In genomic region chr3:50506169-50506568, GRCh38 we compare ENCODE assay signal across 14 cellular contexts. TPM values are rescaled to one million over a fixed set of nuclear protein-coding genes. Genes with fewer than 3 reads are reported as not detected.
A peak's percentile ranks its signal among the peaks of the same experiment; 100 is the strongest.
DNase-seq lines count a peak whose midpoint lies in the region; ATAC-seq and TF ChIP-seq lines count a peak whose summit lies in the region.
"Had no signal": no experiment of that assay in that cellular context is flagged by ENCODE, and none has a peak within 500 bp of the region (broad histone marks: within the 10 kb centered on the region; RNA-seq: fewer than 3 reads in every experiment).

No MANE protein-coding gene starts in this region.

- H3K4me3 Mint-ChIP-seq in natural killer cell, result peak overlapping the region; percentile 45
- H3K4me3 Mint-ChIP-seq in natural killer cell treated with Interleukin-12 subunit alpha and Interleukin-12 subunit beta and Interleukin-15 and Interleukin-18, amount 100 ng/mL, for 72 hours, result no peak overlapping the region
- H3K4me3 Mint-ChIP-seq: B cell had no signal

- H2BK5ac ChIP-seq in neuronal stem cell (ENCODE audit: low read length), result no peak overlapping the region

- no peak overlapping the region for H3K23ac ChIP-seq in neuronal stem cell (ENCODE audit: low read depth, low read length, poor library complexity)

- H2BK12ac ChIP-seq in neuronal stem cell (ENCODE audit: low read length), result no peak overlapping the region

- TF ChIP-seq CTCF in natural killer cell (IDR thresholded peaks at IDR 0.05), result no peak

- H3K4ac ChIP-seq in neuronal stem cell (ENCODE audit: low read length), result no peak overlapping the region

- no peak overlapping the region for H2BK120ac ChIP-seq in neuronal stem cell (ENCODE audit: low read depth, low read length)

- no peak overlapping the region for H3K27ac Mint-ChIP-seq in natural killer cell
- H3K27ac Mint-ChIP-seq in natural killer cell treated with Interleukin-12 subunit alpha and Interleukin-12 subunit beta and Interleukin-15 and Interleukin-18, amount 100 ng/mL, for 72 hours, result no peak overlapping the region
- no peak overlapping the region for H3K27ac Mint-ChIP-seq in activated naive CD4-positive, alpha-beta T cell treated with anti-CD3 and anti-CD28 coated beads, Interleukin-2, amount 50 U/mL, for 72 hours
- H3K27ac Mint-ChIP-seq: B cell; CD8-positive, alpha-beta memory T cell had no signal

- H3K36me3 Mint-ChIP-seq in natural killer cell, result no peaks in the 10 kb centered on the region
- no peaks in the 10 kb centered on the region for H3K36me3 Mint-ChIP-seq in natural killer cell treated with Interleukin-12 subunit alpha and Interleukin-12 subunit beta and Interleukin-15 and Interleukin-18, amount 100 ng/mL, for 72 hours
- H3K36me3 Mint-ChIP-seq in activated naive CD4-positive, alpha-beta T cell treated with anti-CD3 and anti-CD28 coated beads, Interleukin-2, amount 50 U/mL, for 72 hours, result no peaks in the 10 kb centered on the region
- H3K36me3 Mint-ChIP-seq: CD8-positive, alpha-beta memory T cell had no signal

- H3K9me3 Mint-ChIP-seq in natural killer cell, result no peaks in the 10 kb centered on the region
- H3K9me3 Mint-ChIP-seq in natural killer cell treated with Interleukin-12 subunit alpha and Interleukin-12 subunit beta and Interleukin-15 and Interleukin-18, amount 100 ng/mL, for 72 hours, result no peaks in the 10 kb centered on the region
- H3K9me3 Mint-ChIP-seq in activated naive CD4-positive, alpha-beta T cell treated with anti-CD3 and anti-CD28 coated beads, Interleukin-2, amount 50 U/mL, for 72 hours, result no peaks in the 10 kb centered on the region
- H3K9me3 Mint-ChIP-seq: CD8-positive, alpha-beta memory T cell had no signal

- no peaks in the 10 kb centered on the region for H3K9me3 ChIP-seq in neuronal stem cell (replicated peaks in 1 of 2; ENCODE audit: control insufficient read depth in 2 of 2, insufficient read depth in 1 of 2, low read depth in 1 of 2, low read length in 2 of 2)
- H3K9me3 ChIP-seq: BLaER1 treated with 17β-estradiol and CSF1 and Interleukin-3, amounts not matched to agents 10 nM and 100 nM; HAP-1 had no signal

- WGBS in neuronal stem cell (ENCODE audit: extremely low coverage in 2 of 2, insufficient read length in 2 of 2, insufficient replicate concordance in 1 of 2), 2 donors, result no CpG with 5 or more reads among the region's 4 CpGs

- no peak overlapping the region for H2AFZ ChIP-seq in neuronal stem cell (ENCODE audit: low read length)

- H3K79me1 ChIP-seq in neuronal stem cell (ENCODE audit: low read depth, low read length), result no peaks in the 10 kb centered on the region

- H3K27me3 ChIP-seq in neuronal stem cell (ENCODE audit: control insufficient read depth in 3 of 3, insufficient read depth in 3 of 3, low read depth in 1 of 3, low read length in 3 of 3), result peaks cover 0 to 79% (median 5%) of the 10 kb centered on the region in 3 experiments

- H2AK5ac ChIP-seq in neuronal stem cell (ENCODE audit: low read depth, low read length), result peak overlapping the region; percentile 47

- ATAC-seq in natural killer cell (no peak), Right ventricle myocardium inferior (no peak)
- no peak for ATAC-seq in natural killer cell treated with Interleukin-12 subunit alpha and Interleukin-12 subunit beta and Interleukin-15 and Interleukin-18, amount 100 ng/mL, for 72 hours
- no peak for ATAC-seq in activated naive CD4-positive, alpha-beta T cell treated with anti-CD3 and anti-CD28 coated beads, Interleukin-2, amount 50 U/mL, for 72 hours
- ATAC-seq: K562 had no signal

- intact Hi-C loops in natural killer cell (cut with micrococcal nuclease) (no loop called here), Right ventricle myocardium inferior (cut with DNase I) (no loop called here)

- no peak overlapping the region for H3K4me2 ChIP-seq in neuronal stem cell (ENCODE audit: insufficient read depth, low read length, poor library complexity, severe bottlenecking)
- H3K4me2 ChIP-seq: BLaER1 treated with 17β-estradiol and CSF1 and Interleukin-3, amounts not matched to agents 10 nM and 100 nM had no signal

- H3K4me1 Mint-ChIP-seq in natural killer cell, result peaks cover 14 to 20% of the 10 kb centered on the region in 2 donors
- peaks cover 5 to 11% of the 10 kb centered on the region in 2 donors for H3K4me1 Mint-ChIP-seq in natural killer cell treated with Interleukin-12 subunit alpha and Interleukin-12 subunit beta and Interleukin-15 and Interleukin-18, amount 100 ng/mL, for 72 hours (ENCODE audit: low read depth in 2 of 2)

- H3K4me3 ChIP-seq in neuronal stem cell (ENCODE audit: low read length in 2 of 2), result no peak overlapping the region
- H3K4me3 ChIP-seq: BLaER1 treated with 17β-estradiol and CSF1 and Interleukin-3, amounts not matched to agents 10 nM and 100 nM; HAP-1; K562 had no signal

- no peak overlapping the region for H3K9ac ChIP-seq in neuronal stem cell (ENCODE audit: low read depth, low read length, poor library complexity)
- H3K9ac ChIP-seq: BLaER1 treated with 17β-estradiol and CSF1 and Interleukin-3, amounts not matched to agents 10 nM and 100 nM had no signal

- H3K27me3 Mint-ChIP-seq in natural killer cell (ENCODE audit: low read depth in 2 of 2), result peaks cover 0 to 2% of the 10 kb centered on the region in 2 donors
- peaks cover 0 to 4% of the 10 kb centered on the region in 2 donors for H3K27me3 Mint-ChIP-seq in natural killer cell treated with Interleukin-12 subunit alpha and Interleukin-12 subunit beta and Interleukin-15 and Interleukin-18, amount 100 ng/mL, for 72 hours

- H4K91ac ChIP-seq in neuronal stem cell (ENCODE audit: low read depth, low read length, poor library complexity), result no peak overlapping the region

- no peak for TF ChIP-seq EP300 in Ishikawa (IDR thresholded peaks at IDR 0.05; ENCODE audit: borderline replicate concordance)

- H3K36me3 ChIP-seq in neuronal stem cell (replicated peaks in 1 of 2; ENCODE audit: control insufficient read depth in 2 of 2, insufficient read depth in 2 of 2, low read length in 2 of 2), result no peaks in the 10 kb centered on the region
- H3K36me3 ChIP-seq: BLaER1 treated with 17β-estradiol and CSF1 and Interleukin-3, amounts not matched to agents 10 nM and 100 nM; HAP-1 had no signal

- no peak overlapping the region for H3K18ac ChIP-seq in neuronal stem cell (ENCODE audit: low read length)

- no peak overlapping the region for H3K27ac ChIP-seq in neuronal stem cell (replicated peaks; ENCODE audit: low read length)
- H3K27ac ChIP-seq: BLaER1 treated with 17β-estradiol and CSF1 and Interleukin-3, amounts not matched to agents 10 nM and 100 nM; HL-60 had no signal

- DNase-seq in natural killer cell (no peak), neuronal stem cell (ENCODE audit: low spot score) (no peak), Right ventricle myocardium inferior (ENCODE audit: missing footprints) (no peak)
- DNase-seq in natural killer cell treated with Interleukin-12 subunit alpha and Interleukin-12 subunit beta and Interleukin-15 and Interleukin-18, amount 100 ng/mL, for 72 hours (ENCODE audit: low spot score), result no peak
- no peak for DNase-seq in activated naive CD4-positive, alpha-beta T cell treated with anti-CD3 and anti-CD28 coated beads, Interleukin-2, amount 50 U/mL, for 72 hours (ENCODE audit: low spot score in 2 of 2)
- DNase-seq: CD8-positive, alpha-beta memory T cell; COR-L47; DMS 273 treated with DMSO at 0.1 percent for 48 hours had no signal

- no peak overlapping the region for H4K8ac ChIP-seq in neuronal stem cell (ENCODE audit: low read depth, low read length)

- TF ChIP-seq RAD21 in Ishikawa (IDR thresholded peaks at IDR 0.05; ENCODE audit: low read depth), result no peak

- no peak overlapping the region for H3K14ac ChIP-seq in neuronal stem cell (ENCODE audit: low read length)

- no peak overlapping the region for H2BK15ac ChIP-seq in neuronal stem cell (ENCODE audit: low read length)

- H3K4me1 ChIP-seq in neuronal stem cell (ENCODE audit: control insufficient read depth in 2 of 2, insufficient read depth in 1 of 2, low read depth in 1 of 2, low read length in 2 of 2), result peaks cover 0 to 12% of the 10 kb centered on the region in 2 donors

TF ChIP-seq in Ishikawa, 13 proteins besides CTCF, POLR2A, EP300 and RAD21 (continues in another document):
- no peak for TF ChIP-seq CREB1 (IDR thresholded peaks at IDR 0.05; ENCODE audit: low read depth)
- no peak for TF ChIP-seq TCF12 (IDR thresholded peaks at IDR 0.05; ENCODE audit: low read depth)
- no peak for TF ChIP-seq YY1 (IDR thresholded peaks at IDR 0.05; ENCODE audit: low read depth)
- no peak for TF ChIP-seq USF1 (IDR thresholded peaks at IDR 0.05)

RNA-seq across cellular contexts. Expression of gene CACNA2D2, which starts 2.7 kb away (rescaled TPM):
- 10 to 100 TPM; 36.5 to 56.4 (median 43.8) TPM for total RNA-seq in natural killer cell
- 1 to 10 TPM; 1.6 to 1.7 TPM for total RNA-seq in natural killer cell treated with Interleukin-12 subunit alpha and Interleukin-12 subunit beta and Interleukin-15 and Interleukin-18, amount 100 ng/mL, for 72 hours
- polyA plus RNA-seq in neuronal stem cell (2013, experiment 1 of 2), result 12.5 TPM
- 12.2 TPM for polyA plus RNA-seq in neuronal stem cell (2013, experiment 2 of 2)
- total RNA-seq in activated naive CD4-positive, alpha-beta T cell treated with anti-CD3 and anti-CD28 coated beads, Interleukin-2, amount 50 U/mL, for 72 hours, result 1 to 10 TPM; 2.4 to 3.0 TPM
- total RNA-seq in Right ventricle myocardium inferior, result 1.2 TPM

Comparison
In these comparisons a context has a peak if more than half of its experiments do, and no peak if none do; other contexts are left out.
1. RNA of gene CACNA2D2, which starts 2.7 kb away (total RNA-seq): 36.5 to 56.4 TPM in natural killer cell; 2.4 to 3.0 TPM in activated naive CD4-positive, alpha-beta T cell treated with anti-CD3 and anti-CD28 coated beads, Interleukin-2, amount 50 U/mL, for 72 hours, 1.6 to 1.7 TPM in natural killer cell treated with Interleukin-12 subunit alpha and Interleukin-12 subunit beta and Interleukin-15 and Interleukin-18, amount 100 ng/mL, for 72 hours and 1.2 TPM in Right ventricle myocardium inferior (single experiment); every median in the first group is over 4 times any median in the second.